In the genomic region with DNA sequence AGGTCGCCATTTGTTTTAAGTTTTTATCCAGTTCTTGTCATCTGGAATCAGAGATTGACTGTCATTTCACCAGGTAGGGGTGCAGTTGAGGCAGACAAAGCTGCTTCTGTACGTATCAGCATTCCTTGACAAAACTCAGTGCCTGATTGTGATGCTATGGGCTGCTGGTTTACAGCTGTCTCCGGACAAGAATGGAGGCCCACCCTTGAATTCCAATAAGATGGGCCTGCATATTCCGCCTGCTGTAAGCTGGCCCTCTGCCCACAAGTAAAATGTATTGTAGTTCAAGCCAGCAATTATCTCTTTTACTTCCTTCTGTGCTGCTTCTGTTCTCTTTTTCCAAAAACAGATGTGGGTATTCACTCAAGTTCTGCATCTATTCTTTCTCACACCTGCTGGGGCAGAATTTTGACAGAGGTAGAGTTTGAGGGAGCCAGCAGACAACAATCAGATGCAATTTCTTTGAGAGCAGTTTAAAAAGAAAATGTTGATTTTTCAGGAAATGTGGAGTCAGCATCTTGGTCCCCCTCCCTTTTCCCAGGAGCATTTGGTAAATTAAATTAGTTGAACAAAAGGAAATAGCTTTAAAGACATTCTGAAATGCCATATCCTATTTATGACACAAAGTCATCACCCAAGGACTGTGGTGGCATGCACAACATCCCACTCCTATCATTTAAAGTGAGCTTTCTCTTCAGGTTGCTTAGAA, we compare ENCODE assay signal across 12 cellular contexts. TPM values are rescaled to one million over a fixed set of nuclear protein-coding genes. Genes with fewer than 3 reads are reported as not detected.
DNase-seq lines count a peak whose midpoint lies in the region; FAIRE-seq and TF ChIP-seq lines count a peak whose summit lies in the region.
"Had no signal": no experiment of that assay in that cellular context is flagged by ENCODE, and none has a peak within 500 bp of the region (broad histone marks: within the 10 kb centered on the region; RNA-seq: fewer than 3 reads in every experiment).

No MANE protein-coding gene starts in this region.

- no peak overlapping the region for H4K5ac ChIP-seq in H1 (ENCODE audit: insufficient read length, low read depth, low read length)

- H3K79me1 ChIP-seq in H1 (ENCODE audit: low read depth, low read length) = no peaks in the 10 kb centered on the region

- H3K4me3 ChIP-seq in BLaER1 treated with 17β-estradiol and CSF1 and Interleukin-3, amounts not matched to agents 10 nM and 100 nM = no peak overlapping the region
- no peak overlapping the region for H3K4me3 ChIP-seq in H1 (ENCODE audit: extremely low read depth in 1 of 4, insufficient read depth in 2 of 4, low read depth in 3 of 4, low read length in 4 of 4)
- no peak overlapping the region for H3K4me3 ChIP-seq in neuron (ENCODE audit: low read length)
- H3K4me3 ChIP-seq: SJSA1 had no signal

- no peak overlapping the region for H2BK5ac ChIP-seq in H1 (ENCODE audit: low read depth, low read length)

- H3K14ac ChIP-seq in H1 (ENCODE audit: insufficient read length) = no peak overlapping the region

- H3K4me1 ChIP-seq in BLaER1 treated with 17β-estradiol and CSF1 and Interleukin-3, amounts not matched to agents 10 nM and 100 nM = peaks cover 6 to 11% (median 9%) of the 10 kb centered on the region in 10 experiments; a peak in 17 of 20 replicates
- H3K4me1 ChIP-seq in H1 (replicated peaks in 1 of 4; ENCODE audit: control insufficient read depth in 3 of 4, insufficient read depth in 4 of 4, low read length in 3 of 4) (no peaks in the 10 kb centered on the region), neuron (ENCODE audit: insufficient read depth, low read length) (peaks cover 10% of the 10 kb centered on the region)
- H3K4me1 ChIP-seq: Caco-2, SJSA1 had no signal

- H3K23me2 ChIP-seq in H1 (ENCODE audit: low read depth, low read length) = no peaks in the 10 kb centered on the region

- H4K91ac ChIP-seq in H1 (replicated peaks; ENCODE audit: insufficient read length, low read length) = no peak overlapping the region

- H4K8ac ChIP-seq in H1 (ENCODE audit: extremely low read depth, insufficient read depth, low read length) = no peak overlapping the region

- no peak overlapping the region for H2BK15ac ChIP-seq in H1 (ENCODE audit: low read length)

- H3K27ac ChIP-seq in BLaER1 treated with 17β-estradiol and CSF1 and Interleukin-3, amounts not matched to agents 10 nM and 100 nM = no peak overlapping the region
- H3K27ac ChIP-seq in H1 (ENCODE audit: low read depth, low read length) = no peak overlapping the region
- H3K27ac ChIP-seq: SJSA1 had no signal

- no peak overlapping the region for H3K56ac ChIP-seq in H1 (replicated peaks; ENCODE audit: insufficient read length, low read depth, low read length)

- no peak; a peak in 1 of 4 replicates for TF ChIP-seq RAD21 in H1 (IDR thresholded peaks at IDR 0.05 in 1 of 2, conservative IDR thresholded peaks at IDR 0.05 in 1 of 2; ENCODE audit: low read depth in 2 of 2, low read length in 2 of 2)

- H3K9ac ChIP-seq in BLaER1 treated with 17β-estradiol and CSF1 and Interleukin-3, amounts not matched to agents 10 nM and 100 nM = no peak overlapping the region
- no peak overlapping the region for H3K9ac ChIP-seq in H1 (replicated peaks in 1 of 4; ENCODE audit: extremely low read depth in 1 of 4, low read depth in 3 of 4, low read length in 3 of 4)

- no peak for TF ChIP-seq EP300 in H1 (IDR thresholded peaks at IDR 0.05; ENCODE audit: borderline replicate concordance in 1 of 2, low read depth in 2 of 2, low read length in 2 of 2)

- no peak overlapping the region for H2BK12ac ChIP-seq in H1 (ENCODE audit: low read depth, low read length)

- H3K4me2 ChIP-seq in BLaER1 treated with 17β-estradiol and CSF1 and Interleukin-3, amounts not matched to agents 10 nM and 100 nM = peak overlapping the region in 7 of 11 experiments; percentile 14 to 45 (median 30); a peak in 12 of 22 replicates
- no peak overlapping the region for H3K4me2 ChIP-seq in H1 (ENCODE audit: insufficient read depth in 1 of 2, low read depth in 2 of 2, low read length in 2 of 2)

- no peak overlapping the region for H3K18ac ChIP-seq in H1 (ENCODE audit: extremely low read depth, low read length)

- H2AFZ ChIP-seq in H1 (ENCODE audit: low read length) (no peak overlapping the region), neuron (ENCODE audit: low read depth, low read length) (peak overlapping the region; percentile 68)

- H4K20me1 ChIP-seq in BLaER1 treated with 17β-estradiol and CSF1 and Interleukin-3, amounts not matched to agents 10 nM and 100 nM = no peaks in the 10 kb centered on the region
- no peaks in the 10 kb centered on the region for H4K20me1 ChIP-seq in H1 (replicated peaks in 1 of 2; ENCODE audit: control insufficient read depth in 1 of 2, insufficient read depth in 2 of 2, low read length in 2 of 2)

- 62% methylated on average over 4 of the region's 4 CpGs; no CpG with 5 or more reads in 1 of the 2 experiments for WGBS in H1 (ENCODE audit: extremely low coverage in 1 of 2, insufficient coverage in 1 of 2, insufficient read length in 1 of 2, insufficient replicate concordance in 2 of 2, low coverage in 1 of 2, low lambda C conversion rate in 2 of 2, missing lambda C conversion rate in 1 of 2), 2 experiments

- peak; percentile 42 for FAIRE-seq in H1 (lab: Jason Lieb, UNC)

- H2BK120ac ChIP-seq in H1 (replicated peaks; ENCODE audit: low read depth, low read length) = no peak overlapping the region

- H3K79me2 ChIP-seq in H1 (ENCODE audit: control insufficient read depth in 1 of 2, insufficient read depth in 2 of 2, low read length in 2 of 2) = no peaks in the 10 kb centered on the region

- H3K36me3 ChIP-seq in BLaER1 treated with 17β-estradiol and CSF1 and Interleukin-3, amounts not matched to agents 10 nM and 100 nM = no peaks in the 10 kb centered on the region
- H3K36me3 ChIP-seq in H1 (ENCODE audit: control insufficient read depth in 2 of 4, insufficient read depth in 4 of 4, low read length in 3 of 4) (no peaks in the 10 kb centered on the region), neuron (ENCODE audit: insufficient read depth, low read length) (no peaks in the 10 kb centered on the region)
- H3K36me3 ChIP-seq: SJSA1 had no signal

- CTCF ChIA-PET in H1 (lab: Charles Lee; ENCODE audit: partially characterized antibody) = interaction anchor here (0.6 to 1.6 kb wide), 8 partner anchors 8 to 362 kb away, joined by 3 to 9 read pairs (median 4); no protein-coding TSS in a partner anchor

- no peaks in the 10 kb centered on the region for H3K9me3 ChIP-seq in BLaER1 treated with 17β-estradiol and CSF1 and Interleukin-3, amounts not matched to agents 10 nM and 100 nM (replicated peaks in 1 of 11)
- no peaks in the 10 kb centered on the region for H3K9me3 ChIP-seq in H1 (ENCODE audit: insufficient read depth in 2 of 2, low read depth in 1 of 2, low read length in 1 of 2)
- no peaks in the 10 kb centered on the region for H3K9me3 ChIP-seq in neuron (ENCODE audit: low read length)
- H3K9me3 ChIP-seq: Caco-2, SJSA1 had no signal

- no peak overlapping the region for H2AK5ac ChIP-seq in H1 (ENCODE audit: low read depth, low read length)

- no peak for TF ChIP-seq POLR2A in H1 (IDR thresholded peaks at IDR 0.05; ENCODE audit: control extremely low read depth in 1 of 2, low read depth in 2 of 2, low read length in 2 of 2)

- POLR2A ChIA-PET in H1 (lab: Charles Lee; ENCODE audit: partially characterized antibody) = no interaction called here

- TF ChIP-seq CTCF in H1 (IDR thresholded peaks at IDR 0.05; ENCODE audit: control extremely low read depth in 1 of 3, insufficient read depth in 1 of 3, low read depth in 1 of 3, low read length in 3 of 3) = no peak

- H3K27me3 ChIP-seq in BLaER1 treated with 17β-estradiol and CSF1 and Interleukin-3, amounts not matched to agents 10 nM and 100 nM = no peaks in the 10 kb centered on the region
- H3K27me3 ChIP-seq in H1 (replicated peaks in 1 of 4; ENCODE audit: control insufficient read depth in 3 of 4, extremely low read depth in 1 of 4, insufficient read depth in 3 of 4, low read length in 3 of 4) = no peaks in the 10 kb centered on the region
- H3K27me3 ChIP-seq in neuron (ENCODE audit: insufficient read depth, low read length) = no peaks in the 10 kb centered on the region
- H3K27me3 ChIP-seq: SJSA1 had no signal

- no peak overlapping the region for H3K23ac ChIP-seq in H1 (ENCODE audit: insufficient read length)

- peak; percentile 3 for DNase-seq in NCI-H2227 treated with DMSO at 0.1 percent for 48 hours (lab: John Stamatoyannopoulos, UW)
- DNase-seq in H1 (ENCODE audit: low read depth in 1 of 2, low spot score in 2 of 2) = no peak
- no peak for DNase-seq in NCI-H1930 (lab: John Stamatoyannopoulos, UW)
- no peak for DNase-seq in SKM-1 (lab: John Stamatoyannopoulos, UW; ENCODE audit: unreplicated experiment)
- DNase-seq in stimulated activated CD4-positive, alpha-beta T cell treated with anti-CD3 and anti-CD28 coated beads, Interleukin-2, amount 100 ng/mL, for 24 hours = no peak
- DNase-seq: Caco-2, NCI-H1436 treated with DMSO at 0.1 percent for 48 hours, NCI-H2081 treated with DMSO at 0.1 percent for 48 hours, NCI-H82 had no signal

- no peak overlapping the region for H2BK20ac ChIP-seq in H1 (ENCODE audit: low read length)

- H3K4ac ChIP-seq in H1 (replicated peaks; ENCODE audit: insufficient read length, low read depth, low read length) = no peak overlapping the region

TF ChIP-seq in H1, 55 proteins besides CTCF, POLR2A, EP300 and RAD21:
- TF ChIP-seq MAFK (IDR thresholded peaks at IDR 0.05; ENCODE audit: low read depth, low read length) (0 out of 2 replicates have a peak, but pooled peaks have one; percentile 9), HDAC6 (IDR thresholded peaks at IDR 0.05; ENCODE audit: low read depth, low read length) (no peak)
TF ChIP-seq in H1: peak in this region for 1.

RNA-seq across cellular contexts. Expression of gene IQCH, which starts 53.5 kb away (rescaled TPM):
- 0.88 and 1.9 TPM in 2 replicates for total RNA-seq in H1 (2021; fragmentation: NEBNext Ultra II Directional; extraction: Animal tissue kit (Norgen Biotek cat#: 25700))
- polyA plus RNA-seq in H1 (2011; rRNA removed) = 0.33 and 0.60 TPM in 2 replicates
- 0.66 TPM for polyA plus RNA-seq in H1 (2011; cell fraction: cytosol; rRNA removed)
- 0.90 TPM for polyA plus RNA-seq in H1 (2011; cell fraction: nucleus; rRNA removed)
- 0.79 to 1.3 TPM (median 0.97 TPM) in 4 replicates for polyA plus RNA-seq in H1 (2012, experiment 1 of 2)
- polyA plus RNA-seq in H1 (2012, experiment 2 of 2) = not detected
- polyA plus RNA-seq in H1 (2013, experiment 1 of 2) = 1.4 TPM
- 0.70 TPM for polyA plus RNA-seq in H1 (2013, experiment 2 of 2)
- 4.4 and 5.9 TPM in 2 replicates for polyA minus RNA-seq in H1 (2011; rRNA and poly(A)+ RNA removed)
- polyA minus RNA-seq in H1 (2011; cell fraction: cytosol; rRNA and poly(A)+ RNA removed) = 2.9 TPM
- polyA minus RNA-seq in H1 (2011; cell fraction: nucleus; rRNA and poly(A)+ RNA removed) = 7.9 TPM

RNA-seq across cellular contexts. Expression of gene AAGAB, which starts 53.6 kb away (rescaled TPM):
- total RNA-seq in H1 (2021; fragmentation: NEBNext Ultra II Directional; extraction: Animal tissue kit (Norgen Biotek cat#: 25700)) = 45.9 and 52.7 TPM in 2 replicates
- polyA plus RNA-seq in H1 (2011; rRNA removed) = 17.5 and 20.1 TPM in 2 replicates
- polyA plus RNA-seq in H1 (2011; cell fraction: cytosol; rRNA removed) = 26.3 TPM
- 13.0 TPM for polyA plus RNA-seq in H1 (2011; cell fraction: nucleus; rRNA removed)
- 33.1 to 53.2 TPM (median 38.4 TPM) in 4 replicates for polyA plus RNA-seq in H1 (2012, experiment 1 of 2)
- polyA plus RNA-seq in H1 (2012, experiment 2 of 2) = 3.9 TPM
- 18.2 TPM for polyA plus RNA-seq in H1 (2013, experiment 1 of 2)
- polyA plus RNA-seq in H1 (2013, experiment 2 of 2) = 19.1 TPM
- polyA minus RNA-seq in H1 (2011; rRNA and poly(A)+ RNA removed) = 53.6 and 101 TPM in 2 replicates
- 31.7 TPM for polyA minus RNA-seq in H1 (2011; cell fraction: cytosol; rRNA and poly(A)+ RNA removed)
- polyA minus RNA-seq in H1 (2011; cell fraction: nucleus; rRNA and poly(A)+ RNA removed) = 44.2 TPM

Comparison
In these comparisons a context has a peak if more than half of its experiments do, and no peak if none do; other contexts are left out.
1. H3K4me2 ChIP-seq: peak in BLaER1 treated with 17β-estradiol and CSF1 and Interleukin-3, amounts not matched to agents 10 nM and 100 nM (7 of 11); none in H1 (0 of 2).